In the genomic region with DNA sequence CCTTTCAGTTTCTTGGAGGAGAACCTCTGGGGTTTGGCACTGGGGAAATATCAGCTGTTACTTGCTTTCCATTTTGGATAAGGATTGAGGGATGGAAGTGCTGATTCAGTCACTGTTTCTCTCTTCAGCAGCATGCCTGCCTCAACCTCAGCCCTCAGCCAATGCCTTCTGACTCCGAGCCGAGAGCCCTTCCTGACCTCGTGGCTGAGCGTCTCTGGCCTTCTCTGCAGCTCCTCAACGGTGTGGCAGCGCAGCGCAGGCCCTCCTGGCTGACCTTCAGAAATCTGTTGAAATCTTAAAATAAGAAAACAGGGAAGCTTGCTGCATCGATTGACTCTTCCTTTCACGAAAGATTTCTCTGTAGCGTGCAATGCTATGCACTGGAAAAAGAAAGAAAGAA, we compare ENCODE assay signal across 20 cellular contexts.
"Had no signal": no experiment of that assay in that cellular context is flagged by ENCODE, and none has a peak within 500 bp of the region (broad histone marks: within the 10 kb centered on the region; RNA-seq: fewer than 3 reads in every experiment).

No MANE protein-coding gene starts in this region.

- H3K4me3 ChIP-seq: breast epithelium had no signal

- DNase-seq: activated B cell treated with CpG ODN at 0.5 μM for 24 hours; activated CD4-positive, alpha-beta T cell treated with anti-CD3 and anti-CD28 coated beads for 1 hour; activated CD4-positive, alpha-beta T cell treated with anti-CD3 and anti-CD28 coated beads, Interleukin-2, amount 10 ng/mL, durations not matched to agents 24 days and 14 days; activated CD4-positive, alpha-beta T cell treated with anti-CD3 and anti-CD28 coated beads, Interleukin-2, amount 50 U/mL, for 48 hours; activated CD8-positive, alpha-beta memory T cell treated with anti-CD3 and anti-CD28 coated beads, Interleukin-2, amount 10 ng/mL, durations not matched to agents 7 days and 5 days; activated effector memory CD4-positive, alpha-beta T cell treated with Interleukin-2 at 50 U/mL for 16 hours; activated naive CD4-positive, alpha-beta T cell; activated T-cell treated with anti-CD3 and anti-CD28 coated beads, Interleukin-2, amount 50 U/mL, for 24 hours; caudate nucleus; Kasumi-1; NCI-H1105 treated with DMSO at 0.1 percent for 48 hours; NCI-H1436 treated with DMSO at 0.1 percent for 48 hours; NCI-H187; NCI-H2081; NCI-H446; PC-3; SHP77 treated with DMSO at 0.1 percent for 48 hours; T-helper 17 cell; T-helper 9 cell had no signal

- ATAC-seq: activated CD8-positive, alpha-beta memory T cell treated with anti-CD3 and anti-CD28 coated beads, Interleukin-2, amount 10 ng/mL, durations not matched to agents 7 days and 5 days; PC-3; T-helper 17 cell had no signal

- H3K27ac ChIP-seq: breast epithelium had no signal

- H3K9me3 ChIP-seq: breast epithelium had no signal

- H3K36me3 ChIP-seq: breast epithelium had no signal

- H3K27me3 ChIP-seq: breast epithelium had no signal

- H3K4me1 ChIP-seq: breast epithelium had no signal
